ENCODE assay signal across 1 cellular context in the genomic region with DNA sequence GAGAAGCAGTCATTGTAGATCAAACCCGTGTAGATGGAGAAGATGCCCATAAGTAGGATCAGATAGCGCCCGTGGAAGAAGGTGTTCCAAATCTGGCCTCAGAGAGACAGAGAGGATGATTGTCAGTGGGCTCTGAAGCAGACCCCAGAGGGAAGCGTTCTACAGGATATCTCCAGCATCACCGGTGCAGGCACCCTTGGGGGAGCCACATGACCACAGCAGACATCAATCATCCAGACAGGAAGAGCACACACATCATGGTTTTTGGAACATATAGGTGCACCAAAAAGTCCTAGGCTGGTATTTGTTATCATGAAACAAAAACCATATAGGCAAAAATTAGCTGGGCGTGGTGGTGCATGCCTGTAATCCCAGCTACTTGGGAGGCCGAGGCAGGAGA.
TF ChIP-seq lines count a peak whose summit lies in the region.

No MANE protein-coding gene starts in this region.

TF ChIP-seq in K562, 482 proteins besides CTCF, POLR2A, EP300 and RAD21:
- TF ChIP-seq POLR3A (IDR thresholded peaks at IDR 0.05; ENCODE audit: borderline replicate concordance, extremely low read depth, insufficient read depth, insufficient read length) (no peak), PKNOX1 (IDR thresholded peaks at IDR 0.05) (peak; percentile 16; the same call in 1 of the 2 replicates), FOSL1 (tag; conservative IDR thresholded peaks at IDR 0.05) (no peak), PBX2 (CRISPR knock-in tag; IDR thresholded peaks at IDR 0.05; ENCODE audit: low read depth) (no peak), PBX2 (tag; conservative IDR thresholded peaks at IDR 0.05; ENCODE audit: low read depth) (0 out of 2 replicates have a peak, but pooled peaks have one; percentile 27), MEIS2 (IDR thresholded peaks at IDR 0.05; ENCODE audit: partially characterized antibody) (peak; percentile 47)
